In genomic region chr15:39969871-39970270, GRCh38 we compare ENCODE assay signal across 8 cellular contexts. TPM values are rescaled to one million over a fixed set of nuclear protein-coding genes. Genes with fewer than 3 reads are reported as not detected.
DNase-seq lines count a peak whose midpoint lies in the region; TF ChIP-seq lines count a peak whose summit lies in the region.
"Had no signal": no experiment of that assay in that cellular context is flagged by ENCODE, and none has a peak within 500 bp of the region (broad histone marks: within the 10 kb centered on the region; RNA-seq: fewer than 3 reads in every experiment).

No MANE protein-coding gene starts in this region.

- CTCF ChIA-PET in CD4-positive, alpha-beta memory T cell (lab: Charles Lee; ENCODE audit: partially characterized antibody) = no interaction called here

- H3K9me3 Mint-ChIP-seq in T-helper 2 cell treated with Interferon-gamma antibody and Interleukin-4, amounts not matched to agents 5 μg/mL and 100 μg/mL, for 36 hours = no peaks in the 10 kb centered on the region
- no peaks in the 10 kb centered on the region for H3K9me3 Mint-ChIP-seq in CD4-positive, alpha-beta memory T cell
- H3K9me3 Mint-ChIP-seq: naive thymus-derived CD8-positive, alpha-beta T cell had no signal

- no peak for TF ChIP-seq EP300 in ovary (IDR thresholded peaks at IDR 0.05)

- TF ChIP-seq POLR2A in erythroblast (IDR thresholded peaks at IDR 0.05; ENCODE audit: low read length) (no peak), ovary (IDR thresholded peaks at IDR 0.05) (no peak)

- H3K4me3 ChIP-seq in ovary = no peak overlapping the region
- H3K4me3 ChIP-seq in CD4-positive, alpha-beta memory T cell (ENCODE audit: low read length in 2 of 2) = no peak overlapping the region

- peaks cover 45% of the 10 kb centered on the region for H3K36me3 Mint-ChIP-seq in T-helper 2 cell treated with Interferon-gamma antibody and Interleukin-4, amounts not matched to agents 5 μg/mL and 100 μg/mL, for 36 hours (ENCODE audit: low read depth)
- H3K36me3 Mint-ChIP-seq in CD4-positive, alpha-beta memory T cell = peaks cover 54 to 64% of the 10 kb centered on the region in 2 donors

- H3K27ac ChIP-seq in ovary = no peak overlapping the region
- H3K27ac ChIP-seq in CD4-positive, alpha-beta memory T cell (ENCODE audit: low read depth, low read length) = no peak overlapping the region

- H3K9me3 ChIP-seq in ovary = no peaks in the 10 kb centered on the region
- H3K9me3 ChIP-seq in CD4-positive, alpha-beta memory T cell (ENCODE audit: control insufficient read depth in 1 of 2, low read length in 2 of 2) = no peaks in the 10 kb centered on the region

- H3K27me3 ChIP-seq in ovary = no peaks in the 10 kb centered on the region
- no peaks in the 10 kb centered on the region for H3K27me3 ChIP-seq in CD4-positive, alpha-beta memory T cell (ENCODE audit: insufficient read depth, low read length)

- 53 to 65% (median 55%) methylated on average over 2 of the region's 2 CpGs for WGBS in ovary, 3 donors

- peaks cover 20% of the 10 kb centered on the region for H3K4me1 Mint-ChIP-seq in T-helper 2 cell treated with Interferon-gamma antibody and Interleukin-4, amounts not matched to agents 5 μg/mL and 100 μg/mL, for 36 hours (ENCODE audit: low read depth)
- peaks cover 0 to 5% (median under 1%) of the 10 kb centered on the region in 4 donors for H3K4me1 Mint-ChIP-seq in CD4-positive, alpha-beta memory T cell

- H3K36me3 ChIP-seq in ovary = no peaks in the 10 kb centered on the region
- peaks cover 3% of the 10 kb centered on the region for H3K36me3 ChIP-seq in CD4-positive, alpha-beta memory T cell (ENCODE audit: insufficient read depth, low read length)

- H3K27me3 Mint-ChIP-seq in T-helper 2 cell treated with Interferon-gamma antibody and Interleukin-4, amounts not matched to agents 5 μg/mL and 100 μg/mL, for 36 hours (ENCODE audit: low read depth) = no peaks in the 10 kb centered on the region
- no peaks in the 10 kb centered on the region for H3K27me3 Mint-ChIP-seq in CD4-positive, alpha-beta memory T cell
- H3K27me3 Mint-ChIP-seq: naive thymus-derived CD8-positive, alpha-beta T cell had no signal

- H3K27ac Mint-ChIP-seq in T-helper 2 cell treated with Interferon-gamma antibody and Interleukin-4, amounts not matched to agents 5 μg/mL and 100 μg/mL, for 36 hours = no peak overlapping the region
- no peak overlapping the region for H3K27ac Mint-ChIP-seq in CD4-positive, alpha-beta memory T cell

- H3K4me3 Mint-ChIP-seq in T-helper 2 cell treated with Interferon-gamma antibody and Interleukin-4, amounts not matched to agents 5 μg/mL and 100 μg/mL, for 36 hours = no peak overlapping the region
- no peak overlapping the region for H3K4me3 Mint-ChIP-seq in CD4-positive, alpha-beta memory T cell
- H3K4me3 Mint-ChIP-seq: naive thymus-derived CD8-positive, alpha-beta T cell had no signal

- no peak for TF ChIP-seq CTCF in ovary (IDR thresholded peaks at IDR 0.05)

- DNase-seq in GM04504 (ENCODE audit: low read depth) = peak; percentile 76
- peak; percentile 25 for DNase-seq in MV-4-11 (lab: John Stamatoyannopoulos, UW)
- DNase-seq in erythroblast (lab: John Stamatoyannopoulos, UW) = peak; percentile 26 to 73
- peak in 4 of 5 donors; percentile 30 to 61 (median 48) for DNase-seq in ovary
- no peak for DNase-seq in T-helper 2 cell treated with Interferon-gamma antibody and Interleukin-4, amounts not matched to agents 5 μg/mL and 100 μg/mL, for 36 hours (ENCODE audit: low spot score)
- no peak for DNase-seq in NCI-H446 treated with DMSO at 0.1 percent for 48 hours (lab: John Stamatoyannopoulos, UW)
- DNase-seq in CD4-positive, alpha-beta memory T cell = no peak
- DNase-seq: naive thymus-derived CD8-positive, alpha-beta T cell had no signal

- H3K4me1 ChIP-seq in ovary (ENCODE audit: insufficient read depth) = no peaks in the 10 kb centered on the region
- peaks cover 4% of the 10 kb centered on the region for H3K4me1 ChIP-seq in CD4-positive, alpha-beta memory T cell (ENCODE audit: insufficient read depth, low read length)

- POLR2A ChIA-PET in CD4-positive, alpha-beta memory T cell (lab: Charles Lee; ENCODE audit: partially characterized antibody) = no interaction called here

- intact Hi-C loops in ovary (cut with DNase I) = loop anchor here in 1 of 4 donors (10.0 kb wide), 1 partner anchor 185 kb away; the partner anchor contains the start of gene FSIP1
- intact Hi-C loops in CD4-positive, alpha-beta memory T cell (cut with micrococcal nuclease) = no loop called here

RNA-seq across cellular contexts. Expression of gene EIF2AK4, which starts 36.0 kb away (rescaled TPM):
- 10 to 100 TPM; 26.6 to 44.8 (median 31.6) TPM for total RNA-seq in ovary
- polyA plus RNA-seq in ovary = 10 to 100 TPM; 22.4 to 42.1 TPM
- total RNA-seq in CD4-positive, alpha-beta memory T cell = 10 to 100 TPM; 13.4 to 13.8 TPM
- 10 to 100 TPM; 18.5 to 21.5 TPM for polyA plus RNA-seq in CD4-positive, alpha-beta memory T cell

RNA-seq across cellular contexts. Expression of gene GPR176, which starts 49.8 kb away (rescaled TPM):
- 1 to 10 TPM in 5 of 7 donors, under 1 TPM in 2; 0.68 to 2.4 (median 1.8) TPM for total RNA-seq in ovary
- polyA plus RNA-seq in ovary = 1 to 10 TPM; 3.0 to 8.5 TPM
- total RNA-seq in CD4-positive, alpha-beta memory T cell = not detected
- not detected for polyA plus RNA-seq in CD4-positive, alpha-beta memory T cell
- total RNA-seq: naive thymus-derived CD8-positive, alpha-beta T cell had no signal
- polyA plus RNA-seq: naive thymus-derived CD8-positive, alpha-beta T cell had no signal

Comparison
In these comparisons a context has a peak if more than half of its experiments do, and no peak if none do; other contexts are left out.
1. DNase-seq: peak in GM04504 (single experiment), MV-4-11 (single experiment), erythroblast (2 of 2) and ovary (4 of 5); none in T-helper 2 cell treated with Interferon-gamma antibody and Interleukin-4, amounts not matched to agents 5 μg/mL and 100 μg/mL, for 36 hours (single experiment), NCI-H446 treated with DMSO at 0.1 percent for 48 hours (single experiment) and CD4-positive, alpha-beta memory T cell (0 of 5).